Comparison of ENCODE assay signal across 9 cellular contexts in genomic region chr2:240319855-240320560, GRCh38.
DNase-seq lines count a peak whose midpoint lies in the region; ATAC-seq, FAIRE-seq and TF ChIP-seq lines count a peak whose summit lies in the region.
"Had no signal": no experiment of that assay in that cellular context is flagged by ENCODE, and none has a peak within 500 bp of the region (broad histone marks: within the 10 kb centered on the region; RNA-seq: fewer than 3 reads in every experiment).

No MANE protein-coding gene starts in this region.

- no peak for TF ChIP-seq POLR2A in GM12891 (IDR thresholded peaks at IDR 0.05; ENCODE audit: low read depth, low read length)

- CTCF ChIA-PET in HEK293 (lab: Yijun Ruan, JAX): no interaction called here
- CTCF ChIA-PET in activated CD4-positive, alpha-beta T cell treated with anti-CD3 and anti-CD28 coated beads for 36 hours (lab: Charles Lee): no interaction called here

- H3K9me3 Mint-ChIP-seq in stimulated activated memory B cell treated with anti-CD40 and anti-IgM and Interleukin-4, amounts not matched to agents 10 μg/mL and 1 μg/mL and 100 μg/mL, for 72 hours: no peaks in the 10 kb centered on the region
- no peaks in the 10 kb centered on the region for H3K9me3 Mint-ChIP-seq in activated CD4-positive, alpha-beta T cell treated with anti-CD3 and anti-CD28 coated beads for 36 hours (ENCODE audit: low read depth)

- FAIRE-seq in GM12891 (lab: Jason Lieb, UNC): no peak
- FAIRE-seq: colon had no signal

- no peak overlapping the region for H3K27ac Mint-ChIP-seq in stimulated activated memory B cell treated with anti-CD40 and anti-IgM and Interleukin-4, amounts not matched to agents 10 μg/mL and 1 μg/mL and 100 μg/mL, for 72 hours
- H3K27ac Mint-ChIP-seq in activated CD4-positive, alpha-beta T cell treated with anti-CD3 and anti-CD28 coated beads for 36 hours: no peak overlapping the region

- no peaks in the 10 kb centered on the region for H3K36me3 Mint-ChIP-seq in stimulated activated memory B cell treated with anti-CD40 and anti-IgM and Interleukin-4, amounts not matched to agents 10 μg/mL and 1 μg/mL and 100 μg/mL, for 72 hours
- H3K36me3 Mint-ChIP-seq in activated CD4-positive, alpha-beta T cell treated with anti-CD3 and anti-CD28 coated beads for 36 hours (ENCODE audit: low read depth): no peaks in the 10 kb centered on the region

- no peaks in the 10 kb centered on the region for H3K4me1 Mint-ChIP-seq in stimulated activated memory B cell treated with anti-CD40 and anti-IgM and Interleukin-4, amounts not matched to agents 10 μg/mL and 1 μg/mL and 100 μg/mL, for 72 hours
- no peaks in the 10 kb centered on the region for H3K4me1 Mint-ChIP-seq in activated CD4-positive, alpha-beta T cell treated with anti-CD3 and anti-CD28 coated beads for 36 hours

- H3K4me3 ChIP-seq in HEK293 (ENCODE audit: low read depth, low read length) (no peak overlapping the region), brain microvascular endothelial cell (ENCODE audit: low read depth, low read length) (no peak overlapping the region)

- ATAC-seq in stimulated activated memory B cell treated with anti-CD40 and anti-IgM and Interleukin-4, amounts not matched to agents 10 μg/mL and 1 μg/mL and 100 μg/mL, for 72 hours: peak; percentile 10
- no peak for ATAC-seq in activated CD4-positive, alpha-beta T cell treated with anti-CD3 and anti-CD28 coated beads for 36 hours

- no peaks in the 10 kb centered on the region for H3K9me3 ChIP-seq in HEK293 (ENCODE audit: control insufficient read depth, insufficient read depth, low read depth, low read length)

- TF ChIP-seq CTCF in HEK293 (tag by site-specific recombination; IDR thresholded peaks at IDR 0.05) (no peak), brain microvascular endothelial cell (IDR thresholded peaks at IDR 0.05; ENCODE audit: low read depth, low read length, missing control alignments) (no peak)

- no peaks in the 10 kb centered on the region for H3K27me3 ChIP-seq in brain microvascular endothelial cell (replicated peaks)

- in situ Hi-C loops in brain microvascular endothelial cell (cut with HindIII; ENCODE audit: low pct_ligation_motif_present, low sequenced_read_pairs): no loop called here

- DNase-seq in brain microvascular endothelial cell (peak; percentile 99), iPS-NIHi7 (ENCODE audit: extremely low spot score) (peak; percentile 70), GM12891 (ENCODE audit: insufficient read length, low spot score) (no peak), HT-29 (ENCODE audit: low spot score) (no peak)
- no peak for DNase-seq in activated CD4-positive, alpha-beta T cell treated with anti-CD3 and anti-CD28 coated beads for 36 hours
- DNase-seq in activated CD4-positive, alpha-beta T cell treated with anti-CD3 and anti-CD28 coated beads for 1 hour: no peak

- no peaks in the 10 kb centered on the region for H3K4me1 ChIP-seq in HEK293 (ENCODE audit: control insufficient read depth, insufficient read depth, low read length)

- H3K36me3 ChIP-seq in HEK293 (ENCODE audit: control insufficient read depth in 2 of 2, insufficient read depth in 1 of 2, low read length in 2 of 2) (no peaks in the 10 kb centered on the region), brain microvascular endothelial cell (replicated peaks) (no peaks in the 10 kb centered on the region)

- peaks cover 25% of the 10 kb centered on the region for H3K27me3 Mint-ChIP-seq in stimulated activated memory B cell treated with anti-CD40 and anti-IgM and Interleukin-4, amounts not matched to agents 10 μg/mL and 1 μg/mL and 100 μg/mL, for 72 hours
- H3K27me3 Mint-ChIP-seq in activated CD4-positive, alpha-beta T cell treated with anti-CD3 and anti-CD28 coated beads for 36 hours: peaks cover 9% of the 10 kb centered on the region

- POLR2A ChIA-PET in HEK293 (lab: Yijun Ruan, JAX): no interaction called here
- POLR2A ChIA-PET in activated CD4-positive, alpha-beta T cell treated with anti-CD3 and anti-CD28 coated beads for 36 hours (lab: Charles Lee): no interaction called here

- H3K4me3 Mint-ChIP-seq in stimulated activated memory B cell treated with anti-CD40 and anti-IgM and Interleukin-4, amounts not matched to agents 10 μg/mL and 1 μg/mL and 100 μg/mL, for 72 hours: no peak overlapping the region
- no peak overlapping the region for H3K4me3 Mint-ChIP-seq in activated CD4-positive, alpha-beta T cell treated with anti-CD3 and anti-CD28 coated beads for 36 hours

- no peak overlapping the region for H3K27ac ChIP-seq in HEK293 (ENCODE audit: extremely low read depth, low read depth, low read length)
- peak overlapping the region; percentile 89 for H3K27ac ChIP-seq in brain microvascular endothelial cell

- intact Hi-C loops in activated CD4-positive, alpha-beta T cell treated with anti-CD3 and anti-CD28 coated beads for 36 hours (cut with DNase I, micrococcal nuclease): no loop called here

TF ChIP-seq in HEK293, 187 proteins besides CTCF, POLR2A, EP300 and RAD21 (continues in another document):
- TF ChIP-seq ZNF48 (tag by site-specific recombination; IDR thresholded peaks at IDR 0.05): no peak
- TF ChIP-seq GLIS2 (tag by site-specific recombination; IDR thresholded peaks at IDR 0.05): 0 out of 2 replicates have a peak, but pooled peaks have one; percentile 40
- TF ChIP-seq ZSCAN30 (tag by site-specific recombination; IDR thresholded peaks at IDR 0.05): no peak
- TF ChIP-seq ZNF658 (tag by site-specific recombination; IDR thresholded peaks at IDR 0.05): no peak
- TF ChIP-seq, protein P1, sequence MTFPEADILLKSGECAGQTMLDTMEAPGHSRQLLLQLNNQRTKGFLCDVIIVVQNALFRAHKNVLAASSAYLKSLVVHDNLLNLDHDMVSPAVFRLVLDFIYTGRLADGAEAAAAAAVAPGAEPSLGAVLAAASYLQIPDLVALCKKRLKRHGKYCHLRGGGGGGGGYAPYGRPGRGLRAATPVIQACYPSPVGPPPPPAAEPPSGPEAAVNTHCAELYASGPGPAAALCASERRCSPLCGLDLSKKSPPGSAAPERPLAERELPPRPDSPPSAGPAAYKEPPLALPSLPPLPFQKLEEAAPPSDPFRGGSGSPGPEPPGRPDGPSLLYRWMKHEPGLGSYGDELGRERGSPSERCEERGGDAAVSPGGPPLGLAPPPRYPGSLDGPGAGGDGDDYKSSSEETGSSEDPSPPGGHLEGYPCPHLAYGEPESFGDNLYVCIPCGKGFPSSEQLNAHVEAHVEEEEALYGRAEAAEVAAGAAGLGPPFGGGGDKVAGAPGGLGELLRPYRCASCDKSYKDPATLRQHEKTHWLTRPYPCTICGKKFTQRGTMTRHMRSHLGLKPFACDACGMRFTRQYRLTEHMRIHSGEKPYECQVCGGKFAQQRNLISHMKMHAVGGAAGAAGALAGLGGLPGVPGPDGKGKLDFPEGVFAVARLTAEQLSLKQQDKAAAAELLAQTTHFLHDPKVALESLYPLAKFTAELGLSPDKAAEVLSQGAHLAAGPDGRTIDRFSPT (tag by site-specific recombination; IDR thresholded peaks at IDR 0.05): 0 out of 2 replicates have a peak, but pooled peaks have one; percentile 27
- TF ChIP-seq ZIC2 (tag by site-specific recombination; IDR thresholded peaks at IDR 0.05): peak; percentile 99
- TF ChIP-seq HOXC10 (CRISPR knock-in tag; IDR thresholded peaks at IDR 0.05): no peak
- TF ChIP-seq KLF7 (tag by site-specific recombination; IDR thresholded peaks at IDR 0.05; ENCODE audit: borderline replicate concordance): no peak
- no peak for TF ChIP-seq ZBTB17 (tag by site-specific recombination; IDR thresholded peaks at IDR 0.05)
- TF ChIP-seq ZFHX2 (tag by site-specific recombination; conservative IDR thresholded peaks at IDR 0.05): peak; percentile 98
- no peak for TF ChIP-seq ZNF670 (tag by site-specific recombination; IDR thresholded peaks at IDR 0.05; ENCODE audit: low read depth)
- TF ChIP-seq EGR2 (tag by site-specific recombination; IDR thresholded peaks at IDR 0.05; ENCODE audit: low read depth): peak; percentile 96
- TF ChIP-seq ZNF521 (tag by site-specific recombination; IDR thresholded peaks at IDR 0.05): no peak

TF ChIP-seq in GM12891, 5 proteins besides CTCF, POLR2A, EP300 and RAD21:
- TF ChIP-seq PAX5 (IDR thresholded peaks at IDR 0.05; ENCODE audit: insufficient read depth, low read length, severe bottlenecking): no peak

Comparison
In these comparisons a context has a peak if more than half of its experiments do, and no peak if none do; other contexts are left out.
1. DNase-seq: peak in brain microvascular endothelial cell (single experiment) and iPS-NIHi7 (single experiment); none in activated CD4-positive, alpha-beta T cell treated with anti-CD3 and anti-CD28 coated beads for 36 hours (single experiment), GM12891 (single experiment), activated CD4-positive, alpha-beta T cell treated with anti-CD3 and anti-CD28 coated beads for 1 hour (single experiment) and HT-29 (single experiment).